8 cellular contexts compared by ENCODE assay signal in the genomic region with DNA sequence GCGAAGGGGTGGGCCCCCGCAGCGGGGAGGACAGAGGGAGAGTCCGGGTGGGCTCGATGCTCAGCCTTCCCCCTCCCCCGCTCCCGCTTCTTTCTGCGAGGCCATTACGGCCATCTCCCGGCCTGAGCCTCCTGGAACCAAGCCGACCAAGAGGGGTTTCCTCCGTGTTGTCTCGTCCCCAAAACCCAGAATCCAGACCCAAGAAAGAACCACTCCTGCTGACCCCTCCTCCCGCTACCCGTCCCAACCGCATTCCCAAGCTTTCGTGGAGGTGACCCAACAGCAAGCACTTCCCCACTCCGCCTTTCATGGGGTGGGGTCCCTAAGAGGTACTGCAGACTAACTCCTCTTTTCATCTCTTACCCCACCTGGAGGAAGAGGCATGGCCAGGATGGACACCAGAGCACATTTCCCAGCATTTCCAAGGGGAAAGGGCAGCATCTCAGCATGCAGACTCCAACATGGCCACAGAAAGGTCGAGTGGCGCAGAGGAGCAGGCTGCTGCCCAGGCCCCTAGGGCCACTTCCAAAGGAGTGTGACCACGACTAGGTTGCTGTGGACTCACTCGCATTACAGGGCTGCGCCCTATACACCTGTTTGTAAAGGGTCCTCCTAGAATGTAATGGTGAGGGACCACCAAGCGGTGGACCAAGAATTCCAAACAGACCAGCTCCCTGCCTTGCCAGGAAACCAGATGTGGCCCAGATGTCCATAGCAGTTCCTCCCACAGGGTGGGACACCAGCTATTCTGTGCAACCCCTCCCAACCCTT. TPM values are rescaled to one million over a fixed set of nuclear protein-coding genes. Genes with fewer than 3 reads are reported as not detected.
DNase-seq lines count a peak whose midpoint lies in the region; ATAC-seq and TF ChIP-seq lines count a peak whose summit lies in the region.

No MANE protein-coding gene starts in this region.

- ATAC-seq in PC-3, result peak; percentile 1
- ATAC-seq in GM19467 (IDR thresholded peaks at IDR 0.05; ENCODE audit: unreplicated experiment), result no peak

- no peaks in the 10 kb centered on the region for H3F3A ChIP-seq in PC-3 (ENCODE audit: low read length, unreplicated experiment)
- no peaks in the 10 kb centered on the region for H3F3A ChIP-seq in neural cell (ENCODE audit: insufficient read depth, low read length, poor library complexity, severe bottlenecking)

- BruUV-seq in PC-3 (replicated peaks; lab: Mats Ljungman, UMichigan), result TSS peak; percentile 86

- POLR2A ChIA-PET in PC-3 (lab: Charles Lee; ENCODE audit: unreplicated experiment), result no interaction called here

- H3K36me3 ChIP-seq in PC-3 (ENCODE audit: low read depth, low read length) (no peaks in the 10 kb centered on the region), neural cell (ENCODE audit: insufficient read depth, low read length) (no peaks in the 10 kb centered on the region), adrenal gland (replicated peaks in 1 of 2) (no peaks in the 10 kb centered on the region)
- H3K36me3 ChIP-seq in effector memory CD4-positive, alpha-beta T cell (ENCODE audit: control insufficient read depth, insufficient read depth, low read length), result no peaks in the 10 kb centered on the region

- H3K79me2 ChIP-seq in PC-3 (ENCODE audit: low read length), result no peaks in the 10 kb centered on the region
- no peaks in the 10 kb centered on the region for H3K79me2 ChIP-seq in neural cell (replicated peaks; ENCODE audit: insufficient read depth, low read length)

- H3K27me3 ChIP-seq in PC-3 (ENCODE audit: low read length) (no peaks in the 10 kb centered on the region), neural cell (ENCODE audit: insufficient read depth, low read depth, low read length) (peaks cover 3% of the 10 kb centered on the region), adrenal gland (no peaks in the 10 kb centered on the region)
- peaks cover 9% of the 10 kb centered on the region for H3K27me3 ChIP-seq in effector memory CD4-positive, alpha-beta T cell (replicated peaks; ENCODE audit: control insufficient read depth, insufficient read depth, low read length, poor library complexity, severe bottlenecking)

- peak overlapping the region; percentile 65 for H3K4me2 ChIP-seq in PC-3 (ENCODE audit: low read length)
- H3K4me2 ChIP-seq in neural cell (ENCODE audit: low read length), result peak overlapping the region; percentile 51

- H4K20me1 ChIP-seq in PC-3 (ENCODE audit: low read length) (no peaks in the 10 kb centered on the region), neural cell (ENCODE audit: insufficient read depth) (no peaks in the 10 kb centered on the region)

- TF ChIP-seq POLR2A in adrenal gland (IDR thresholded peaks at IDR 0.05), result no peak

- CTCF ChIA-PET in PC-3 (lab: Charles Lee), result interaction anchor here (0.7 to 2.0 kb wide), 3 partner anchors 100 to 304 kb away, joined by 4 to 5 read pairs (median 4); a partner anchor contains a TSS

- DNase-seq in activated T-cell treated with anti-CD3 and anti-CD28 coated beads for 48 hours (ENCODE audit: low read depth) (peak; percentile 15), PC-3 (no peak), superior temporal gyrus (ENCODE audit: extremely low spot score) (no peak), adrenal gland (no peak)
- DNase-seq in activated T-cell treated with anti-CD3 and anti-CD28 coated beads, Interleukin-2, amount 50 U/mL, for 1 hour, result no peak
- DNase-seq in effector memory CD4-positive, alpha-beta T cell, result no peak

- TF ChIP-seq RAD21 in neural cell (conservative IDR thresholded peaks at IDR 0.05), result no peak

- no peaks in the 10 kb centered on the region for H3K9me3 ChIP-seq in PC-3 (ENCODE audit: low read length)
- no peaks in the 10 kb centered on the region for H3K9me3 ChIP-seq in effector memory CD4-positive, alpha-beta T cell (ENCODE audit: control insufficient read depth, low read length)
- H3K9me3 ChIP-seq in neural cell (ENCODE audit: low read length), result no peaks in the 10 kb centered on the region
- H3K9me3 ChIP-seq in adrenal gland (replicated peaks in 1 of 3), result no peaks in the 10 kb centered on the region

- no peak for TF ChIP-seq EP300 in neural cell (conservative IDR thresholded peaks at IDR 0.05; ENCODE audit: poor library complexity, severe bottlenecking)

- peak overlapping the region; percentile 0; the same call in 1 of the 2 replicates for H3K9ac ChIP-seq in PC-3 (ENCODE audit: low read length)
- H3K9ac ChIP-seq in neural cell (ENCODE audit: low read length), result peak overlapping the region; percentile 68

- H3K27ac ChIP-seq in PC-3 (ENCODE audit: low read length), result peak overlapping the region; percentile 58
- no peak overlapping the region for H3K27ac ChIP-seq in effector memory CD4-positive, alpha-beta T cell (ENCODE audit: insufficient read depth, low read length, poor library complexity, severe bottlenecking)
- H3K27ac ChIP-seq in neural cell (ENCODE audit: low read length), result peak overlapping the region; percentile 42
- H3K27ac ChIP-seq in adrenal gland, result peak overlapping the region in 2 of 5 donors; percentile 68 to 76

- TF ChIP-seq CTCF in PC-3 (conservative IDR thresholded peaks at IDR 0.05; ENCODE audit: low read depth, low read length), result no peak
- no peak for TF ChIP-seq CTCF in neural cell (IDR thresholded peaks at IDR 0.05; ENCODE audit: poor library complexity, severe bottlenecking)
- peak in 2 of 6 experiments; percentile 11 to 17 for TF ChIP-seq CTCF in adrenal gland (IDR thresholded peaks at IDR 0.05)

- H2AFZ ChIP-seq in PC-3 (ENCODE audit: low read length) (no peak overlapping the region), neural cell (ENCODE audit: low read depth, low read length) (peak overlapping the region; percentile 37)

- peaks cover 43% of the 10 kb centered on the region for H3K4me1 ChIP-seq in PC-3 (ENCODE audit: insufficient read depth, low read length)
- peaks cover 11% of the 10 kb centered on the region for H3K4me1 ChIP-seq in effector memory CD4-positive, alpha-beta T cell (ENCODE audit: control insufficient read depth, insufficient read depth, low read length, poor library complexity, severe bottlenecking)
- H3K4me1 ChIP-seq in adrenal gland (replicated peaks in 1 of 2), result peaks cover 8 to 19% of the 10 kb centered on the region in 2 donors

- H3K4me3 ChIP-seq in PC-3 (ENCODE audit: low read length), result no peak overlapping the region
- H3K4me3 ChIP-seq in effector memory CD4-positive, alpha-beta T cell (ENCODE audit: insufficient read depth, low read depth, low read length, poor library complexity, severe bottlenecking), result peak overlapping the region; percentile 70
- H3K4me3 ChIP-seq in neural cell (ENCODE audit: low read length), result peak overlapping the region; percentile 68
- H3K4me3 ChIP-seq in adrenal gland, result peak overlapping the region in 1 of 4 donors; percentile 64

- 27 to 41% (median 33%) methylated on average over 15 to 24 of the region's 24 CpGs for whole genome bisulfite sequencing in adrenal gland, 4 donors

- H3K9me2 ChIP-seq in PC-3 (replicated peaks; ENCODE audit: low read length) (no peaks in the 10 kb centered on the region), neural cell (ENCODE audit: insufficient read depth, low read length) (no peaks in the 10 kb centered on the region)

- intact Hi-C loops in PC-3 (cut with micrococcal nuclease), result loop anchor here (1.0 to 2.0 kb wide), 4 partner anchors 15 to 304 kb away; no protein-coding TSS in a partner anchor
- intact Hi-C loops in adrenal gland (cut with DNase I), result loop anchor here in 1 of 2 donors (10.0 kb wide), 1 partner anchor 229 kb away; no protein-coding TSS in a partner anchor

TF ChIP-seq in neural cell, 6 proteins besides CTCF, POLR2A, EP300 and RAD21:
- TF ChIP-seq EZH2 (IDR thresholded peaks at IDR 0.05; ENCODE audit: borderline replicate concordance, insufficient read depth, low read length, poor library complexity, severe bottlenecking), result no peak
- no peak for TF ChIP-seq MXI1 (conservative IDR thresholded peaks at IDR 0.05; ENCODE audit: poor library complexity, severe bottlenecking)
- TF ChIP-seq TAF1 (IDR thresholded peaks at IDR 0.05; ENCODE audit: low read depth), result no peak
- TF ChIP-seq, protein P1, sequence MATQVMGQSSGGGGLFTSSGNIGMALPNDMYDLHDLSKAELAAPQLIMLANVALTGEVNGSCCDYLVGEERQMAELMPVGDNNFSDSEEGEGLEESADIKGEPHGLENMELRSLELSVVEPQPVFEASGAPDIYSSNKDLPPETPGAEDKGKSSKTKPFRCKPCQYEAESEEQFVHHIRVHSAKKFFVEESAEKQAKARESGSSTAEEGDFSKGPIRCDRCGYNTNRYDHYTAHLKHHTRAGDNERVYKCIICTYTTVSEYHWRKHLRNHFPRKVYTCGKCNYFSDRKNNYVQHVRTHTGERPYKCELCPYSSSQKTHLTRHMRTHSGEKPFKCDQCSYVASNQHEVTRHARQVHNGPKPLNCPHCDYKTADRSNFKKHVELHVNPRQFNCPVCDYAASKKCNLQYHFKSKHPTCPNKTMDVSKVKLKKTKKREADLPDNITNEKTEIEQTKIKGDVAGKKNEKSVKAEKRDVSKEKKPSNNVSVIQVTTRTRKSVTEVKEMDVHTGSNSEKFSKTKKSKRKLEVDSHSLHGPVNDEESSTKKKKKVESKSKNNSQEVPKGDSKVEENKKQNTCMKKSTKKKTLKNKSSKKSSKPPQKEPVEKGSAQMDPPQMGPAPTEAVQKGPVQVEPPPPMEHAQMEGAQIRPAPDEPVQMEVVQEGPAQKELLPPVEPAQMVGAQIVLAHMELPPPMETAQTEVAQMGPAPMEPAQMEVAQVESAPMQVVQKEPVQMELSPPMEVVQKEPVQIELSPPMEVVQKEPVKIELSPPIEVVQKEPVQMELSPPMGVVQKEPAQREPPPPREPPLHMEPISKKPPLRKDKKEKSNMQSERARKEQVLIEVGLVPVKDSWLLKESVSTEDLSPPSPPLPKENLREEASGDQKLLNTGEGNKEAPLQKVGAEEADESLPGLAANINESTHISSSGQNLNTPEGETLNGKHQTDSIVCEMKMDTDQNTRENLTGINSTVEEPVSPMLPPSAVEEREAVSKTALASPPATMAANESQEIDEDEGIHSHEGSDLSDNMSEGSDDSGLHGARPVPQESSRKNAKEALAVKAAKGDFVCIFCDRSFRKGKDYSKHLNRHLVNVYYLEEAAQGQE (IDR thresholded peaks at IDR 0.05; ENCODE audit: borderline replicate concordance), result no peak
- TF ChIP-seq SMC3 (conservative IDR thresholded peaks at IDR 0.05; ENCODE audit: poor library complexity), result no peak
- no peak for TF ChIP-seq POLR2AphosphoS5 (IDR thresholded peaks at IDR 0.05)

RNA-seq across cellular contexts. Expression of a gene that starts 53.5 kb away (rescaled TPM):
- 164 and 192 TPM in 2 replicates for total RNA-seq in PC-3 (2014; rRNA removed)
- polyA plus RNA-seq in neural cell, result 66.4 and 70.7 TPM in 2 replicates
- polyA minus RNA-seq in neural cell, result 36.0 and 37.6 TPM in 2 replicates
- total RNA-seq in adrenal gland, result 10 to 100 TPM; 29.0 to 58.3 (median 45.5) TPM
- 10 to 100 TPM; 22.0 to 77.0 (median 64.4) TPM for polyA plus RNA-seq in adrenal gland

RNA-seq across cellular contexts. Expression of a gene that starts 53.6 kb away (rescaled TPM):
- total RNA-seq in PC-3 (2014; rRNA removed) (23.6 and 26.9 TPM in 2 replicates), adrenal gland (10 to 100 TPM; 28.1 to 51.7 (median 37.8) TPM)
- polyA plus RNA-seq in neural cell (49.9 and 67.5 TPM in 2 replicates), adrenal gland (10 to 100 TPM; 18.1 to 49.8 (median 33.2) TPM)
- 49.8 and 57.9 TPM in 2 replicates for polyA minus RNA-seq in neural cell
